Comparison of ENCODE assay signal across 7 cellular contexts in genomic region chr21:42838212-42838690, GRCh38. TPM values are rescaled to one million over a fixed set of nuclear protein-coding genes. Genes with fewer than 3 reads are reported as not detected.
DNase-seq lines count a peak whose midpoint lies in the region; ATAC-seq and TF ChIP-seq lines count a peak whose summit lies in the region.
"Not testable (repeated sequence)": the region's sequence is repeated elsewhere in the genome, so short reads cannot be mapped to it uniquely, and the experiment has no call there.

No MANE protein-coding gene starts in this region.

- not testable (repeated sequence) for H3K4me3 ChIP-seq in HEK293 (ENCODE audit: low read depth, low read length); endodermal cell (ENCODE audit: low read length); osteoblast (ENCODE audit: insufficient read depth, low read length)
- peak overlapping the region in 2 of 3 donors; percentile 18 to 40 for H3K4me3 ChIP-seq in liver (ENCODE audit: low read depth in 1 of 3, low read length in 3 of 3)

- peak; percentile 12 for DNase-seq in GM10248 (ENCODE audit: extremely low spot score)
- DNase-seq in activated B cell treated with CpG ODN at 0.5 μM for 24 hours = peak; percentile 3
- DNase-seq in activated CD8-positive, alpha-beta T cell treated with anti-CD3 and anti-CD28 coated beads, Interleukin-2, amount 10 ng/mL, durations not matched to agents 7 days and 5 days; endodermal cell: not testable (repeated sequence)
- DNase-seq in osteoblast (ENCODE audit: insufficient read length, low spot score, missing footprints) = peak; percentile 27

- H3K27me3 ChIP-seq in endodermal cell (ENCODE audit: control insufficient read depth, insufficient read depth, low read length, poor library complexity, severe bottlenecking); liver (ENCODE audit: control insufficient read depth in 4 of 4, insufficient read depth in 4 of 4, low read length in 3 of 4); osteoblast (ENCODE audit: insufficient read depth, low read length): not testable (repeated sequence)

- H3K36me3 ChIP-seq in HEK293 (ENCODE audit: control insufficient read depth in 2 of 2, insufficient read depth in 1 of 2, low read length in 2 of 2) (peaks cover 21 to 37% of the 10 kb centered on the region in 2 experiments), endodermal cell (ENCODE audit: control insufficient read depth, insufficient read depth, low read length) (peaks cover 55% of the 10 kb centered on the region), liver (ENCODE audit: control insufficient read depth in 4 of 4, insufficient read depth in 3 of 4, low read depth in 1 of 4, low read length in 3 of 4) (peaks cover 2 to 17% (median 9%) of the 10 kb centered on the region in 4 donors), osteoblast (ENCODE audit: insufficient read depth, low read length) (peaks cover 24% of the 10 kb centered on the region)

- intact Hi-C loops in activated B cell treated with CpG ODN at 0.5 μM for 24 hours (cut with micrococcal nuclease) = not testable (repeated sequence)

- 87 to 96% methylated on average over 5 to 8 of the region's 8 CpGs for WGBS in endodermal cell (ENCODE audit: insufficient coverage in 1 of 2, insufficient read length in 1 of 2), 2 experiments
- WGBS in liver = 45% methylated on average over 8 of the region's 8 CpGs

- H4K20me1 ChIP-seq in osteoblast (ENCODE audit: insufficient read depth, low read length) = not testable (repeated sequence)

- not testable (repeated sequence) for H3K4me1 ChIP-seq in HEK293 (ENCODE audit: control insufficient read depth, insufficient read depth, low read length); endodermal cell (ENCODE audit: control insufficient read depth, insufficient read depth, low read length); osteoblast (ENCODE audit: insufficient read depth, low read length)
- peaks cover 3 to 22% (median 16%) of the 10 kb centered on the region in 4 donors for H3K4me1 ChIP-seq in liver (ENCODE audit: control insufficient read depth in 4 of 4, insufficient read depth in 4 of 4, low read length in 3 of 4)

- H3K79me2 ChIP-seq in osteoblast (ENCODE audit: insufficient read depth, low read length) = not testable (repeated sequence)

- not testable (repeated sequence) for H3K4me2 ChIP-seq in osteoblast (ENCODE audit: insufficient read depth, low read length)

- not testable (repeated sequence) for ATAC-seq in activated B cell treated with CpG ODN at 0.5 μM for 24 hours (ENCODE audit: low read depth); activated CD8-positive, alpha-beta T cell treated with anti-CD3 and anti-CD28 coated beads, Interleukin-2, amount 10 ng/mL, durations not matched to agents 7 days and 5 days

- H2AFZ ChIP-seq in osteoblast (ENCODE audit: low read length) = not testable (repeated sequence)

- CTCF ChIA-PET in GM10248 (lab: Yijun Ruan, JAX); HEK293 (lab: Yijun Ruan, JAX); activated B cell treated with CpG ODN at 0.5 μM for 24 hours (lab: Charles Lee); activated CD8-positive, alpha-beta T cell treated with anti-CD3 and anti-CD28 coated beads, Interleukin-2, amount 10 ng/mL, durations not matched to agents 7 days and 5 days (lab: Charles Lee): not testable (repeated sequence)

- H3K27ac Mint-ChIP-seq in activated B cell treated with CpG ODN at 0.5 μM for 24 hours = not testable (repeated sequence)
- H3K27ac Mint-ChIP-seq in activated CD8-positive, alpha-beta T cell treated with anti-CD3 and anti-CD28 coated beads, Interleukin-2, amount 10 ng/mL, durations not matched to agents 7 days and 5 days = peak overlapping the region; percentile 12
- H3K27ac Mint-ChIP-seq in endodermal cell = peak overlapping the region; percentile 44

- H3K27me3 Mint-ChIP-seq in activated B cell treated with CpG ODN at 0.5 μM for 24 hours; activated CD8-positive, alpha-beta T cell treated with anti-CD3 and anti-CD28 coated beads, Interleukin-2, amount 10 ng/mL, durations not matched to agents 7 days and 5 days (ENCODE audit: low read depth); endodermal cell (ENCODE audit: insufficient read depth): not testable (repeated sequence)

- not testable (repeated sequence) for H3K9ac ChIP-seq in endodermal cell (ENCODE audit: extremely low read depth, low read length, poor library complexity, severe bottlenecking)
- H3K9ac ChIP-seq in liver (ENCODE audit: low read depth in 1 of 2, low read length in 2 of 2) = peak overlapping the region; percentile 22 to 24

- H3K9me3 Mint-ChIP-seq in activated B cell treated with CpG ODN at 0.5 μM for 24 hours; activated CD8-positive, alpha-beta T cell treated with anti-CD3 and anti-CD28 coated beads, Interleukin-2, amount 10 ng/mL, durations not matched to agents 7 days and 5 days (ENCODE audit: insufficient read depth); endodermal cell: not testable (repeated sequence)

- not testable (repeated sequence) for TF ChIP-seq RAD21 in liver (IDR thresholded peaks at IDR 0.05)

- H3K9me3 ChIP-seq in HEK293 (ENCODE audit: control insufficient read depth, insufficient read depth, low read depth, low read length); endodermal cell (ENCODE audit: control insufficient read depth, low read length); liver (ENCODE audit: control insufficient read depth in 4 of 4, low read length in 3 of 4); osteoblast (ENCODE audit: low read depth, low read length): not testable (repeated sequence)

- not testable (repeated sequence) for H3K27ac ChIP-seq in HEK293 (ENCODE audit: extremely low read depth, low read depth, low read length); endodermal cell (ENCODE audit: low read depth, low read length); osteoblast (ENCODE audit: low read depth, low read length)
- H3K27ac ChIP-seq in liver (ENCODE audit: low read depth in 1 of 2, low read length in 2 of 2) = peak overlapping the region; percentile 48 to 84

- H3K36me3 Mint-ChIP-seq in activated B cell treated with CpG ODN at 0.5 μM for 24 hours (ENCODE audit: low read depth) (peaks cover 18% of the 10 kb centered on the region), endodermal cell (ENCODE audit: low read depth) (peaks cover 43% of the 10 kb centered on the region)
- H3K36me3 Mint-ChIP-seq in activated CD8-positive, alpha-beta T cell treated with anti-CD3 and anti-CD28 coated beads, Interleukin-2, amount 10 ng/mL, durations not matched to agents 7 days and 5 days (ENCODE audit: low read depth) = peaks cover 16% of the 10 kb centered on the region

- not testable (repeated sequence) for H3K4me3 Mint-ChIP-seq in activated B cell treated with CpG ODN at 0.5 μM for 24 hours; activated CD8-positive, alpha-beta T cell treated with anti-CD3 and anti-CD28 coated beads, Interleukin-2, amount 10 ng/mL, durations not matched to agents 7 days and 5 days; endodermal cell

- not testable (repeated sequence) for H3K4me1 Mint-ChIP-seq in activated B cell treated with CpG ODN at 0.5 μM for 24 hours, endodermal cell
- peaks cover 11% of the 10 kb centered on the region for H3K4me1 Mint-ChIP-seq in activated CD8-positive, alpha-beta T cell treated with anti-CD3 and anti-CD28 coated beads, Interleukin-2, amount 10 ng/mL, durations not matched to agents 7 days and 5 days (ENCODE audit: low read depth)

- POLR2A ChIA-PET in GM10248 (lab: Yijun Ruan, JAX); HEK293 (lab: Yijun Ruan, JAX); activated B cell treated with CpG ODN at 0.5 μM for 24 hours (lab: Charles Lee): not testable (repeated sequence)
- POLR2A ChIA-PET in activated CD8-positive, alpha-beta T cell treated with anti-CD3 and anti-CD28 coated beads, Interleukin-2, amount 10 ng/mL, durations not matched to agents 7 days and 5 days (lab: Charles Lee) = interaction anchor here (0.6 kb wide), 1 partner anchor 127 kb away, joined by 3 read pairs; no protein-coding TSS in a partner anchor

- not testable (repeated sequence) for TF ChIP-seq CTCF in GM10248 (IDR thresholded peaks at IDR 0.05; ENCODE audit: control extremely low read depth, extremely low read depth, low read depth, missing control alignments); HEK293 (tag by site-specific recombination; IDR thresholded peaks at IDR 0.05); activated B cell treated with CpG ODN at 0.5 μM for 24 hours (IDR thresholded peaks at IDR 0.05); endodermal cell (conservative IDR thresholded peaks at IDR 0.05); liver (IDR thresholded peaks at IDR 0.05; ENCODE audit: low read depth, low read length, missing input control); osteoblast (IDR thresholded peaks at IDR 0.05; ENCODE audit: extremely low read depth, low read depth, low read length)

TF ChIP-seq in liver, 16 proteins besides CTCF, POLR2A, EP300 and RAD21 (continues in another document):
- peak; percentile 61 to 63 for TF ChIP-seq RXRA (IDR thresholded peaks at IDR 0.05)
- TF ChIP-seq EGR1 (IDR thresholded peaks at IDR 0.05; ENCODE audit: low read depth in 2 of 2) = peak in 1 of 2 donors; percentile 23

RNA-seq across cellular contexts. Expression of gene WDR4, which starts 41.1 kb away (rescaled TPM):
- total RNA-seq in activated B cell treated with CpG ODN at 0.5 μM for 24 hours (56.7 and 60.5 TPM in 2 replicates), endodermal cell (10 to 100 TPM; 26.7 to 33.5 TPM), liver (10 to 100 TPM in 1 of 2 donors, 1 to 10 TPM in 1; 9.2 to 12.9 TPM), osteoblast (8.0 and 10.1 TPM in 2 replicates)
- total RNA-seq in activated CD8-positive, alpha-beta T cell treated with anti-CD3 and anti-CD28 coated beads, Interleukin-2, amount 10 ng/mL, durations not matched to agents 7 days and 5 days = 10 to 100 TPM; 35.6 to 40.9 TPM
- polyA plus RNA-seq in endodermal cell (2013, experiment 1 of 2) = 9.5 TPM
- polyA plus RNA-seq in endodermal cell (2013, experiment 2 of 2) = 9.6 TPM
- 1 to 10 TPM; 4.6 to 9.3 TPM for polyA plus RNA-seq in liver

RNA-seq across cellular contexts. Expression of gene NDUFV3, which starts 54.9 kb away (rescaled TPM):
- total RNA-seq in activated B cell treated with CpG ODN at 0.5 μM for 24 hours (21.2 and 27.1 TPM in 2 replicates), endodermal cell (10 to 100 TPM; 25.8 to 27.2 TPM), liver (10 to 100 TPM; 18.5 to 31.3 TPM), osteoblast (65.1 and 66.2 TPM in 2 replicates)
- 10 to 100 TPM; 27.7 to 28.1 TPM for total RNA-seq in activated CD8-positive, alpha-beta T cell treated with anti-CD3 and anti-CD28 coated beads, Interleukin-2, amount 10 ng/mL, durations not matched to agents 7 days and 5 days
- polyA plus RNA-seq in endodermal cell (2013, experiment 1 of 2) = 23.5 TPM
- polyA plus RNA-seq in endodermal cell (2013, experiment 2 of 2) = 24.3 TPM
- polyA plus RNA-seq in liver = 10 to 100 TPM; 15.8 to 25.3 TPM
